ENCODE assay signal across 1 cellular context in the genomic region with DNA sequence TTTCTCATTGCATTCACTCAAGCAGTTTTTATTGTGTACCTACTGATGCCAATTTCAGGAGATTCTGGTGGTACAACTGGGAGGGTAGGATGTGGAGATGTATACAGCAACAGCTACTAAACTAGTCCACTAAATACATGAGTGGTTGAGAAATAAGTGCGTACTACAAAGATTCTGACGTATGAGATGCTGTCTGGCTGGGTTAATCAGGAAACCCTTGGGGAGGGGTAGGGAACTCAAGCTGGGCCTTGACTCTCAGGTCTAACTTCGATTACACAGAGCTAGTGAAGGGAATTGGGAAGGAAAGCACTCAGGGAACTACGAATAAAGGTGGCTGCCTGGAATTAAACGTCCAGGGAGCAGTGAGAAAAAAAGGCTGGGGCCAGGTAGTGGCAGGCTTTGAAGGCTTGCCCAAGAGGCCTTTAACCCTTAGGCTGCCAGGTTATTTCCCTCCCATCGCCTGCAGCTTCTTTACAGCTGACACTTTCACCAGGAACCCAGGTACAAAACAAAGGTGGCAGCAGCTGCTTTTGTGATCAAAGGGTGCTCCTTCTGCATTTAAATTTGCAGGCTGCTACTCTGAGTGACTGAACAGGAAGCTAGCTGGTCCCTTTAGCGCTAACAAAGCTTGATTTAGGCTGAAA.
TF ChIP-seq lines count a peak whose summit lies in the region.

No MANE protein-coding gene starts in this region.

TF ChIP-seq in GM23338, 12 proteins besides CTCF, POLR2A, EP300 and RAD21:
- TF ChIP-seq ZNF114 (CRISPR knock-in tag; IDR thresholded peaks at IDR 0.05) (no peak), CREB1 (CRISPR knock-in tag; IDR thresholded peaks at IDR 0.05; ENCODE audit: low read depth) (no peak), EZH2 (IDR thresholded peaks at IDR 0.05; ENCODE audit: low read depth, unreplicated experiment) (no peak), JUNB (IDR thresholded peaks at IDR 0.05; ENCODE audit: unreplicated experiment) (no peak), EZH2phosphoT487 (IDR thresholded peaks at IDR 0.05; ENCODE audit: unreplicated experiment) (no peak)
- TF ChIP-seq, protein P1, sequence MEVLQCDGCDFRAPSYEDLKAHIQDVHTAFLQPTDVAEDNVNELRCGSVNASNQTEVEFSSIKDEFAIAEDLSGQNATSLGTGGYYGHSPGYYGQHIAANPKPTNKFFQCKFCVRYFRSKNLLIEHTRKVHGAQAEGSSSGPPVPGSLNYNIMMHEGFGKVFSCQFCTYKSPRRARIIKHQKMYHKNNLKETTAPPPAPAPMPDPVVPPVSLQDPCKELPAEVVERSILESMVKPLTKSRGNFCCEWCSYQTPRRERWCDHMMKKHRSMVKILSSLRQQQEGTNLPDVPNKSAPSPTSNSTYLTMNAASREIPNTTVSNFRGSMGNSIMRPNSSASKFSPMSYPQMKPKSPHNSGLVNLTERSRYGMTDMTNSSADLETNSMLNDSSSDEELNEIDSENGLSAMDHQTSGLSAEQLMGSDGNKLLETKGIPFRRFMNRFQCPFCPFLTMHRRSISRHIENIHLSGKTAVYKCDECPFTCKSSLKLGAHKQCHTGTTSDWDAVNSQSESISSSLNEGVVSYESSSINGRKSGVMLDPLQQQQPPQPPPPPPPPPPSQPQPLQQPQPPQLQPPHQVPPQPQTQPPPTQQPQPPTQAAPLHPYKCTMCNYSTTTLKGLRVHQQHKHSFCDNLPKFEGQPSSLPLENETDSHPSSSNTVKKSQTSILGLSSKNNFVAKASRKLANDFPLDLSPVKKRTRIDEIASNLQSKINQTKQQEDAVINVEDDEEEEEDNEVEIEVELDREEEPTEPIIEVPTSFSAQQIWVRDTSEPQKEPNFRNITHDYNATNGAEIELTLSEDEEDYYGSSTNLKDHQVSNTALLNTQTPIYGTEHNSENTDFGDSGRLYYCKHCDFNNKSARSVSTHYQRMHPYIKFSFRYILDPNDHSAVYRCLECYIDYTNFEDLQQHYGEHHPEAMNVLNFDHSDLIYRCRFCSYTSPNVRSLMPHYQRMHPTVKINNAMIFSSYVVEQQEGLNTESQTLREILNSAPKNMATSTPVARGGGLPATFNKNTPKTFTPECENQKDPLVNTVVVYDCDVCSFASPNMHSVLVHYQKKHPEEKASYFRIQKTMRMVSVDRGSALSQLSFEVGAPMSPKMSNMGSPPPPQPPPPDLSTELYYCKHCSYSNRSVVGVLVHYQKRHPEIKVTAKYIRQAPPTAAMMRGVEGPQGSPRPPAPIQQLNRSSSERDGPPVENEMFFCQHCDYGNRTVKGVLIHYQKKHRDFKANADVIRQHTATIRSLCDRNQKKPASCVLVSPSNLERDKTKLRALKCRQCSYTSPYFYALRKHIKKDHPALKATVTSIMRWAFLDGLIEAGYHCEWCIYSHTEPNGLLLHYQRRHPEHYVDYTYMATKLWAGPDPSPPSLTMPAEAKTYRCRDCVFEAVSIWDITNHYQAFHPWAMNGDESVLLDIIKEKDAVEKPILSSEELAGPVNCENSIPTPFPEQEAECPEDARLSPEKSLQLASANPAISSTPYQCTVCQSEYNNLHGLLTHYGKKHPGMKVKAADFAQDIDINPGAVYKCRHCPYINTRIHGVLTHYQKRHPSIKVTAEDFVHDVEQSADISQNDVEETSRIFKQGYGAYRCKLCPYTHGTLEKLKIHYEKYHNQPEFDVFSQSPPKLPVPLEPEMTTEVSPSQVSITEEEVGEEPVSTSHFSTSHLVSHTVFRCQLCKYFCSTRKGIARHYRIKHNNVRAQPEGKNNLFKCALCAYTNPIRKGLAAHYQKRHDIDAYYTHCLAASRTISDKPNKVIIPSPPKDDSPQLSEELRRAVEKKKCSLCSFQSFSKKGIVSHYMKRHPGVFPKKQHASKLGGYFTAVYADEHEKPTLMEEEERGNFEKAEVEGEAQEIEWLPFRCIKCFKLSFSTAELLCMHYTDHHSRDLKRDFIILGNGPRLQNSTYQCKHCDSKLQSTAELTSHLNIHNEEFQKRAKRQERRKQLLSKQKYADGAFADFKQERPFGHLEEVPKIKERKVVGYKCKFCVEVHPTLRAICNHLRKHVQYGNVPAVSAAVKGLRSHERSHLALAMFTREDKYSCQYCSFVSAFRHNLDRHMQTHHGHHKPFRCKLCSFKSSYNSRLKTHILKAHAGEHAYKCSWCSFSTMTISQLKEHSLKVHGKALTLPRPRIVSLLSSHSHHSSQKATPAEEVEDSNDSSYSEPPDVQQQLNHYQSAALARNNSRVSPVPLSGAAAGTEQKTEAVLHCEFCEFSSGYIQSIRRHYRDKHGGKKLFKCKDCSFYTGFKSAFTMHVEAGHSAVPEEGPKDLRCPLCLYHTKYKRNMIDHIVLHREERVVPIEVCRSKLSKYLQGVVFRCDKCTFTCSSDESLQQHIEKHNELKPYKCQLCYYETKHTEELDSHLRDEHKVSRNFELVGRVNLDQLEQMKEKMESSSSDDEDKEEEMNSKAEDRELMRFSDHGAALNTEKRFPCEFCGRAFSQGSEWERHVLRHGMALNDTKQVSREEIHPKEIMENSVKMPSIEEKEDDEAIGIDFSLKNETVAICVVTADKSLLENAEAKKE (CRISPR knock-in tag; IDR thresholded peaks at IDR 0.05), result no peak
